Comparison of ENCODE assay signal across 8 cellular contexts in genomic region chr4:38062088-38062893, GRCh38.
DNase-seq lines count a peak whose midpoint lies in the region; ATAC-seq and TF ChIP-seq lines count a peak whose summit lies in the region.

No MANE protein-coding gene starts in this region.

- H3K4me3 Mint-ChIP-seq in progenitor cell of endocrine pancreas (ENCODE audit: low read depth) (peak overlapping the region; percentile 39), type B pancreatic cell (peak overlapping the region; percentile 79)

- H3K4me1 Mint-ChIP-seq in progenitor cell of endocrine pancreas (ENCODE audit: low read depth): peaks cover 28% of the 10 kb centered on the region
- peaks cover 45% of the 10 kb centered on the region for H3K4me1 Mint-ChIP-seq in type B pancreatic cell (ENCODE audit: unreplicated experiment)

- H2AFZ ChIP-seq in Karpas-422 (ENCODE audit: low read length): 0 out of 2 replicates have a peak overlapping the region, but pooled peaks have one; percentile 13

- H3K4me1 ChIP-seq in Karpas-422 (ENCODE audit: low read length): peaks cover 30% of the 10 kb centered on the region

- H3K4me3 ChIP-seq in Karpas-422 (ENCODE audit: low read length): no peak overlapping the region

- H3K79me2 ChIP-seq in Karpas-422 (ENCODE audit: low read length): no peaks in the 10 kb centered on the region

- H3K27me3 ChIP-seq in Karpas-422 (ENCODE audit: low read length): no peaks in the 10 kb centered on the region

- peak; percentile 71 to 83 for ATAC-seq in activated naive CD4-positive, alpha-beta T cell treated with anti-CD3 and anti-CD28 coated beads, Interleukin-2, amount 50 U/mL, for 72 hours

- no peak overlapping the region for H3K4me2 ChIP-seq in Karpas-422 (ENCODE audit: low read depth, low read length, poor library complexity, severe bottlenecking)

- TF ChIP-seq CTCF in progenitor cell of endocrine pancreas (IDR thresholded peaks at IDR 0.05; ENCODE audit: unreplicated experiment) (peak; percentile 86), type B pancreatic cell (conservative IDR thresholded peaks at IDR 0.05) (peak; percentile 95)

- no peaks in the 10 kb centered on the region for H3K36me3 ChIP-seq in Karpas-422 (ENCODE audit: insufficient read depth, low read length)

- H3K9me2 ChIP-seq in Karpas-422 (replicated peaks; ENCODE audit: insufficient read depth, low read length): no peaks in the 10 kb centered on the region

- intact Hi-C loops in head of caudate nucleus (cut with DNase I): loop anchor here (10.0 kb wide), 3 partner anchors 263 to 723 kb away; partner anchors contain the start of gene TLR10

- H3K9me3 ChIP-seq in Karpas-422 (ENCODE audit: low read length): no peaks in the 10 kb centered on the region

- H3K9me3 Mint-ChIP-seq in activated naive CD4-positive, alpha-beta T cell treated with anti-CD3 and anti-CD28 coated beads, Interleukin-2, amount 50 U/mL, for 72 hours: no peaks in the 10 kb centered on the region
- H3K9me3 Mint-ChIP-seq in progenitor cell of endocrine pancreas (ENCODE audit: low read depth): no peaks in the 10 kb centered on the region
- no peaks in the 10 kb centered on the region for H3K9me3 Mint-ChIP-seq in type B pancreatic cell

- no peaks in the 10 kb centered on the region for H4K20me1 ChIP-seq in Karpas-422 (ENCODE audit: insufficient read depth, low read depth, low read length)

- DNase-seq in NCI-H2171 treated with DMSO at 0.1 percent for 48 hours (lab: John Stamatoyannopoulos, UW) (peak; percentile 55), NCI-H2171 (lab: John Stamatoyannopoulos, UW) (no peak), Karpas-422 (peak; percentile 78), SKM-1 treated with dmso at 0.1 percent for 144 hours (lab: John Stamatoyannopoulos, UW; ENCODE audit: unreplicated experiment) (peak; percentile 55), head of caudate nucleus (peak; percentile 50 to 93 (median 82)), progenitor cell of endocrine pancreas (ENCODE audit: low spot score, unreplicated experiment) (peak; percentile 54), type B pancreatic cell (ENCODE audit: extremely low spot score, unreplicated experiment) (no peak)
- DNase-seq in activated naive CD4-positive, alpha-beta T cell treated with anti-CD3 and anti-CD28 coated beads, Interleukin-2, amount 50 U/mL, for 72 hours (ENCODE audit: low spot score in 2 of 2): peak; percentile 59 to 70

- no peak overlapping the region for H3K27ac ChIP-seq in Karpas-422 (ENCODE audit: low read length)

- H3K27ac Mint-ChIP-seq in activated naive CD4-positive, alpha-beta T cell treated with anti-CD3 and anti-CD28 coated beads, Interleukin-2, amount 50 U/mL, for 72 hours: peak overlapping the region; percentile 80 to 93
- H3K27ac Mint-ChIP-seq in progenitor cell of endocrine pancreas: peak overlapping the region; percentile 86
- H3K27ac Mint-ChIP-seq in type B pancreatic cell: peak overlapping the region; percentile 79

- H3K36me3 Mint-ChIP-seq in activated naive CD4-positive, alpha-beta T cell treated with anti-CD3 and anti-CD28 coated beads, Interleukin-2, amount 50 U/mL, for 72 hours: no peaks in the 10 kb centered on the region
- peaks cover 13% of the 10 kb centered on the region for H3K36me3 Mint-ChIP-seq in progenitor cell of endocrine pancreas (ENCODE audit: insufficient read depth)
- peaks cover 13% of the 10 kb centered on the region for H3K36me3 Mint-ChIP-seq in type B pancreatic cell

- no peak overlapping the region for H3K9ac ChIP-seq in Karpas-422 (ENCODE audit: low read length)

- H3K27me3 Mint-ChIP-seq in progenitor cell of endocrine pancreas (no peaks in the 10 kb centered on the region), type B pancreatic cell (no peaks in the 10 kb centered on the region)

Comparison
In these comparisons a context has a peak if more than half of its experiments do, and no peak if none do; other contexts are left out.
1. DNase-seq: peak in NCI-H2171 treated with DMSO at 0.1 percent for 48 hours (single experiment), Karpas-422 (single experiment), SKM-1 treated with dmso at 0.1 percent for 144 hours (single experiment), activated naive CD4-positive, alpha-beta T cell treated with anti-CD3 and anti-CD28 coated beads, Interleukin-2, amount 50 U/mL, for 72 hours (2 of 2), head of caudate nucleus (42 of 42) and progenitor cell of endocrine pancreas (single experiment); none in NCI-H2171 (single experiment) and type B pancreatic cell (single experiment).
2. Peak in every context shown above with its lines, with median percentiles within 50 percentile points of each other: H3K27ac Mint-ChIP-seq.